Comparison of ENCODE assay signal across 19 cellular contexts in the genomic region with DNA sequence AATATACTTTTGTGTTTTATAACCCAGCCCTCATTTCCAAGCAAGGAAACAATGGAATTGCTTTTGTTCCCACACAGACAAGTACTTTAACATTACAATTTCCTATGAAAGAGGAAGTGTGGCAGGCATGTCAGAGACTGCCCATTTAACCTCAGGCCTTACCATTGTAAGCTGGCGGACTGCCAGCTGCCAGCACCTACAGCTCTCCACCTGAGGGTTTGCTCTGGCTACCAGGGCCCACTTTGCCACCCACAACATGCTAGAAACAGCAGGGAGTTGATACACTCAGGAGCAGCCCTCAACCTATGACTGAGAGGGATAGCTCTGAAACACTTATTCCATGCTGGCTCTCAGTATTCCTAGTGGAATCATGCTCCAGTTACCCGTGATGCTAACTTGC.
DNase-seq lines count a peak whose midpoint lies in the region; ATAC-seq, FAIRE-seq and TF ChIP-seq lines count a peak whose summit lies in the region.
"Had no signal": no experiment of that assay in that cellular context is flagged by ENCODE, and none has a peak within 500 bp of the region (broad histone marks: within the 10 kb centered on the region; RNA-seq: fewer than 3 reads in every experiment).

No MANE protein-coding gene starts in this region.

- H3K4me3 ChIP-seq in gastrocnemius medialis: no peak overlapping the region
- H3K4me3 ChIP-seq: right atrium auricular region, SJCRH30, stomach, upper lobe of right lung had no signal

- DNase-seq in HTR-8/SVneo (ENCODE audit: insufficient read length, low spot score): no peak
- DNase-seq in RWPE1 (ENCODE audit: low spot score): peak; percentile 1
- DNase-seq in lung microvascular endothelial cell (ENCODE audit: low read depth in 2 of 2): peak; percentile 1 to 17
- DNase-seq in GM03348 (ENCODE audit: low spot score): no peak
- DNase-seq in gastrocnemius medialis: no peak
- DNase-seq: activated CD4-positive, CD25-positive, alpha-beta regulatory T cell treated with anti-CD3 and anti-CD28 coated beads, Interleukin-2, amount 50 U/mL, for 72 hours; cerebellar nuclear complex; endodermal cell; GDM1; left cardiac atrium; occipital lobe; SJCRH30; stomach; upper lobe of right lung had no signal

- intact Hi-C loops in gastrocnemius medialis (cut with DNase I; ENCODE audit: low total_unique reads): no loop called here

- peak; percentile 73 for ATAC-seq in GM18907 (IDR thresholded peaks at IDR 0.05; ENCODE audit: unreplicated experiment)
- no peak for ATAC-seq in GM21576 (IDR thresholded peaks at IDR 0.05; ENCODE audit: unreplicated experiment)
- ATAC-seq in gastrocnemius medialis: no peak
- ATAC-seq in GM21825 (IDR thresholded peaks at IDR 0.05; ENCODE audit: unreplicated experiment): no peak
- ATAC-seq: left cardiac atrium, upper lobe of right lung had no signal

- peak; percentile 49 for FAIRE-seq in HTR-8/SVneo (lab: Jason Lieb, UNC)
- FAIRE-seq: GM12892 had no signal

- CTCF ChIA-PET in RWPE1 (lab: Yijun Ruan, JAX): interaction anchor here (0.7 kb wide), 1 partner anchor 232 kb away, joined by 4 read pairs; no protein-coding TSS in a partner anchor

- H3K27ac ChIP-seq in RWPE1 (no peak overlapping the region), gastrocnemius medialis (no peak overlapping the region)
- H3K27ac ChIP-seq: right atrium auricular region, SJCRH30, stomach, upper lobe of right lung had no signal

- in situ Hi-C loops in gastrocnemius medialis (cut with MboI; ENCODE audit: low sequenced_read_pairs in 4 of 4): no loop called here

- no peaks in the 10 kb centered on the region for H3K4me1 ChIP-seq in gastrocnemius medialis
- H3K4me1 ChIP-seq: right atrium auricular region, SJCRH30, stomach, upper lobe of right lung had no signal

- POLR2A ChIA-PET in RWPE1 (lab: Yijun Ruan, JAX; ENCODE audit: low non-redundant PET): no interaction called here

- H3K9me3 ChIP-seq in gastrocnemius medialis: no peaks in the 10 kb centered on the region
- H3K9me3 ChIP-seq: right atrium auricular region, SJCRH30, stomach, upper lobe of right lung had no signal

- no peak for TF ChIP-seq CTCF in RWPE1 (conservative IDR thresholded peaks at IDR 0.05; ENCODE audit: low read depth)
- no peak for TF ChIP-seq CTCF in gastrocnemius medialis (IDR thresholded peaks at IDR 0.05 in 4 of 5, conservative IDR thresholded peaks at IDR 0.05 in 1 of 5)

- no peak for TF ChIP-seq POLR2A in gastrocnemius medialis (IDR thresholded peaks at IDR 0.05)

- H3K36me3 ChIP-seq in gastrocnemius medialis: no peaks in the 10 kb centered on the region
- H3K36me3 ChIP-seq: right atrium auricular region, SJCRH30, stomach, upper lobe of right lung had no signal

- no peaks in the 10 kb centered on the region for H3K27me3 ChIP-seq in gastrocnemius medialis
- H3K27me3 ChIP-seq: right atrium auricular region, SJCRH30, stomach, upper lobe of right lung had no signal

Comparison
In these comparisons a context has a peak if more than half of its experiments do, and no peak if none do; other contexts are left out.
1. DNase-seq: peak in RWPE1 (single experiment) and lung microvascular endothelial cell (2 of 2); none in HTR-8/SVneo (single experiment), GM03348 (single experiment) and gastrocnemius medialis (0 of 2).